Comparison of ENCODE assay signal across 8 cellular contexts in genomic region chr12:76878899-76879709, GRCh38. TPM values are rescaled to one million over a fixed set of nuclear protein-coding genes. Genes with fewer than 3 reads are reported as not detected.
A peak's percentile ranks its signal among the peaks of the same experiment; 100 is the strongest.
DNase-seq lines count a peak whose midpoint lies in the region; ATAC-seq, FAIRE-seq and TF ChIP-seq lines count a peak whose summit lies in the region.

CSRP2 (minus strand) TSS chr12:76879019; CDS start chr12:76866260, 12,759 bp downstream.

- dilution Hi-C loops in keratinocyte (cut with MboI; ENCODE audit: extremely low pct_ligation_motif_present, low sequenced_read_pairs), result no loop called here

- H3K36me3 ChIP-seq in ACC112 (ENCODE audit: insufficient read depth, low read length), result no peaks in the 10 kb centered on the region
- no peaks in the 10 kb centered on the region for H3K36me3 ChIP-seq in keratinocyte (ENCODE audit: control insufficient read depth in 2 of 2, extremely low read depth in 1 of 2, insufficient read depth in 2 of 2, low read length in 2 of 2)

- H2AFZ ChIP-seq in ACC112 (ENCODE audit: low read length, unreplicated experiment) (peak within 1 kb of the TSS; percentile 73), keratinocyte (ENCODE audit: control insufficient read depth, low read length) (peak within 1 kb of the TSS; percentile 85)

- FAIRE-seq in keratinocyte (lab: Jason Lieb, UNC), result peak; percentile 29

- peak within 1 kb of the TSS; percentile 80 for H3K4me2 ChIP-seq in keratinocyte (ENCODE audit: control insufficient read depth, extremely low read depth, insufficient read depth, low read depth, low read length)

- H3K4me3 ChIP-seq in ACC112 (ENCODE audit: low read depth, low read length) (peak within 1 kb of the TSS; percentile 97), keratinocyte (ENCODE audit: control insufficient read depth in 2 of 3, extremely low read depth in 1 of 3, insufficient read depth in 2 of 3, low read depth in 1 of 3, low read length in 3 of 3) (peak within 1 kb of the TSS; percentile 67 to 80 (median 78))

- no peaks in the 10 kb centered on the region for H3K9me1 ChIP-seq in keratinocyte (ENCODE audit: control insufficient read depth, extremely low read depth, insufficient read depth, low read length)

- H3K79me2 ChIP-seq in ACC112 (ENCODE audit: control insufficient read depth, insufficient read depth, low read length, unreplicated experiment) (peaks cover 6% of the 10 kb centered on the region), keratinocyte (ENCODE audit: control insufficient read depth, insufficient read depth, low read length) (peaks cover 12% of the 10 kb centered on the region)

- H3K9me3 ChIP-seq in keratinocyte (ENCODE audit: control insufficient read depth, low read depth, low read length), result no peaks in the 10 kb centered on the region

- peak within 1 kb of the TSS; percentile 60 for H3K27ac ChIP-seq in ACC112 (ENCODE audit: low read depth, low read length)
- H3K27ac ChIP-seq in keratinocyte (ENCODE audit: control insufficient read depth, insufficient read depth, low read length), result peak within 1 kb of the TSS; percentile 71

- H3K9ac ChIP-seq in keratinocyte (ENCODE audit: control insufficient read depth, extremely low read depth, insufficient read depth, low read length), result peak within 1 kb of the TSS; percentile 85

- DNase-seq in NCI-H2196 treated with DMSO at 0.1 percent for 48 hours (lab: John Stamatoyannopoulos, UW; ENCODE audit: unreplicated experiment) (peak; percentile 59), cerebellum (ENCODE audit: low spot score) (peak; percentile 71), keratinocyte (ENCODE audit: low read depth, low spot score) (no peak)
- peak in 3 of 4 experiments; percentile 5 to 26 (median 10) for DNase-seq in activated CD4-positive, CD25-positive, alpha-beta regulatory T cell (lab: John Stamatoyannopoulos, UW)
- DNase-seq in stimulated activated CD4-positive, alpha-beta T cell treated with anti-CD3 and anti-CD28 coated beads, Interleukin-12 subunit alpha, Interleukin-12 subunit beta, amount 100 ng/mL, for 4 hours, result peak; percentile 71

- H3K27me3 ChIP-seq in ACC112 (ENCODE audit: insufficient read depth, low read length), result no peaks in the 10 kb centered on the region
- H3K27me3 ChIP-seq in keratinocyte (ENCODE audit: control insufficient read depth, extremely low read depth, insufficient read depth, low read length), result no peaks in the 10 kb centered on the region

- H3K4me1 ChIP-seq in ACC112 (ENCODE audit: control insufficient read depth, insufficient read depth, low read length, unreplicated experiment) (peaks cover 21% of the 10 kb centered on the region), keratinocyte (ENCODE audit: control insufficient read depth, extremely low read depth, insufficient read depth, low read length) (peaks cover 27% of the 10 kb centered on the region)

- TF ChIP-seq CTCF in keratinocyte (optimal IDR thresholded peaks at IDR 0.05 in 1 of 3, IDR thresholded peaks at IDR 0.05 in 1 of 3, conservative IDR thresholded peaks at IDR 0.05 in 1 of 3; ENCODE audit: extremely low read depth in 1 of 3, insufficient read depth in 2 of 3, low read length in 3 of 3), result peak in 1 of 3 experiments; percentile 20

- no peaks in the 10 kb centered on the region for H4K20me1 ChIP-seq in keratinocyte (ENCODE audit: control insufficient read depth, extremely low read depth, insufficient read depth, low read length)

- ATAC-seq in GM18867 (IDR thresholded peaks at IDR 0.05; ENCODE audit: unreplicated experiment) (peak; percentile 92), HG03095 (IDR thresholded peaks at IDR 0.05; ENCODE audit: unreplicated experiment) (peak; percentile 93)

RNA-seq across cellular contexts. Expression of gene CSRP2, which starts in this region (rescaled TPM):
- 50.0 TPM for total RNA-seq in cerebellum
- 50.2 to 76.5 TPM (median 74.9 TPM) in 3 replicates for polyA plus RNA-seq in keratinocyte
- 41.7 TPM for polyA plus RNA-seq in keratinocyte (2011; ENCODE audit: low read depth)
- 52.2 and 74.0 TPM in 2 replicates for polyA plus RNA-seq in keratinocyte (2011; cell fraction: cytosol; rRNA removed)
- 51.8 and 58.8 TPM in 2 replicates for polyA plus RNA-seq in keratinocyte (2011; cell fraction: nucleus; rRNA removed)
- polyA plus RNA-seq in keratinocyte (2012; ENCODE audit: low replicate concordance), result 52.3 and 148 TPM in 2 replicates
- polyA minus RNA-seq in keratinocyte, result 14.1 to 29.1 TPM (median 28.9 TPM) in 3 replicates
- 18.0 TPM for polyA minus RNA-seq in keratinocyte (2011; cell fraction: cytosol; rRNA and poly(A)+ RNA removed)
- 17.1 and 24.5 TPM in 2 replicates for polyA minus RNA-seq in keratinocyte (2011; cell fraction: nucleus; rRNA and poly(A)+ RNA removed)
